Comparison of ENCODE assay signal across 8 cellular contexts in genomic region chr16:635573-636205, GRCh38. TPM values are rescaled to one million over a fixed set of nuclear protein-coding genes. Genes with fewer than 3 reads are reported as not detected.
DNase-seq lines count a peak whose midpoint lies in the region; ATAC-seq, FAIRE-seq and TF ChIP-seq lines count a peak whose summit lies in the region.

No MANE protein-coding gene starts in this region.

- CTCF ChIA-PET in WTC11 (lab: Charles Lee): interaction anchor here (1.0 to 4.0 kb wide), 7 partner anchors 12 to 108 kb away, joined by 3 to 37 read pairs (median 7); partner anchors contain the start of genes CAPN15 and WDR90

- H3K9me3 ChIP-seq in H9 (ENCODE audit: control insufficient read depth, low read depth, low read length) (no peaks in the 10 kb centered on the region), small intestine (ENCODE audit: control insufficient read depth, low read depth) (no peaks in the 10 kb centered on the region)

- no peak overlapping the region for H4K8ac ChIP-seq in H9 (replicated peaks; ENCODE audit: insufficient read length, low read depth, low read length)

- H3K9me3 Mint-ChIP-seq in H9 (peaks cover 3% of the 10 kb centered on the region in 2 experiments; a peak in 2 of 5 replicates), WTC11 (no peaks in the 10 kb centered on the region), glutamatergic neuron (ENCODE audit: unreplicated experiment) (peaks cover 8% of the 10 kb centered on the region)

- POLR2A ChIA-PET in WTC11 (lab: Charles Lee): interaction anchor here (0.6 to 1.5 kb wide), 3 partner anchors 12 to 56 kb away, joined by 3 to 7 read pairs (median 3); partner anchors contain the start of gene WDR90

- no peak overlapping the region for H4K5ac ChIP-seq in H9 (ENCODE audit: insufficient read length, low read depth, low read length)

- H2AFZ ChIP-seq in H9 (ENCODE audit: low read length): no peak overlapping the region

- no peak overlapping the region for H2BK5ac ChIP-seq in H9 (ENCODE audit: insufficient read length, low read length)

- H3K27me3 ChIP-seq in H9 (ENCODE audit: insufficient read depth, low read length) (no peaks in the 10 kb centered on the region), small intestine (ENCODE audit: control insufficient read depth in 2 of 2, insufficient read depth in 2 of 2, low read length in 2 of 2) (no peaks in the 10 kb centered on the region)

- peaks cover 11 to 28% of the 10 kb centered on the region in 2 experiments for H3K4me1 Mint-ChIP-seq in H9
- peaks cover 19% of the 10 kb centered on the region for H3K4me1 Mint-ChIP-seq in WTC11
- H3K4me1 Mint-ChIP-seq in glutamatergic neuron (ENCODE audit: low read depth, unreplicated experiment): peaks cover 2% of the 10 kb centered on the region

- H3K79me1 ChIP-seq in H9 (ENCODE audit: insufficient read depth, low read depth, low read length, poor library complexity, severe bottlenecking): no peaks in the 10 kb centered on the region

- peaks cover 12% of the 10 kb centered on the region for H3K23me2 ChIP-seq in H9 (ENCODE audit: insufficient read length, low read depth, low read length, poor library complexity, severe bottlenecking)

- H3K4me2 ChIP-seq in H9 (ENCODE audit: insufficient read depth, insufficient read length, low read length): peak overlapping the region; percentile 50

- H3K79me2 ChIP-seq in H9 (ENCODE audit: insufficient read depth, low read length): peaks cover 2% of the 10 kb centered on the region; the same call in 1 of the 2 replicates

- H3K56ac ChIP-seq in H9 (ENCODE audit: insufficient read length, low read depth, low read length): no peak overlapping the region

- peak overlapping the region; percentile 51 to 74 for H3K4me3 ChIP-seq in small intestine (ENCODE audit: low read depth in 1 of 2, low read length in 2 of 2)

- DNase-seq in H9 (no peak), WTC11 (ENCODE audit: low spot score) (no peak), glutamatergic neuron (no peak), small intestine (no peak), occipital lobe (lab: John Stamatoyannopoulos, UW) (no peak)

- H2BK12ac ChIP-seq in H9 (ENCODE audit: insufficient read length, low read depth, low read length): no peak overlapping the region

- no peak overlapping the region for H3T11ph ChIP-seq in H9 (ENCODE audit: low read length)

- no peak overlapping the region for H3K4ac ChIP-seq in H9 (ENCODE audit: low read depth, low read length)

- H2BK15ac ChIP-seq in H9 (ENCODE audit: low read depth, low read length): no peak overlapping the region

- ATAC-seq in WTC11 (no peak), GM18505 (IDR thresholded peaks at IDR 0.05; ENCODE audit: unreplicated experiment) (no peak), HG03039 (IDR thresholded peaks at IDR 0.05; ENCODE audit: unreplicated experiment) (no peak)

- H3K27ac ChIP-seq in C4-2B: peak overlapping the region; percentile 98
- H3K27ac ChIP-seq in H9 (ENCODE audit: insufficient read length, low read depth, low read length): no peak overlapping the region
- H3K27ac ChIP-seq in small intestine (ENCODE audit: low read depth in 1 of 2, low read length in 1 of 2): peak overlapping the region; percentile 52 to 96

- no peaks in the 10 kb centered on the region for H3K36me3 ChIP-seq in small intestine (ENCODE audit: control insufficient read depth in 2 of 2, insufficient read depth in 2 of 2, low read length in 2 of 2)

- H2AK5ac ChIP-seq in H9 (ENCODE audit: insufficient read length, low read length): no peak overlapping the region

- no peaks in the 10 kb centered on the region for H4K20me1 ChIP-seq in H9 (ENCODE audit: control insufficient read depth, insufficient read depth, insufficient read length)

- no peak overlapping the region for H3K18ac ChIP-seq in H9 (ENCODE audit: insufficient read length, low read depth, low read length)

- H3K4me3 Mint-ChIP-seq in H9 (peak overlapping the region; percentile 82 to 96), WTC11 (peak overlapping the region; percentile 60), glutamatergic neuron (ENCODE audit: unreplicated experiment) (peak overlapping the region; percentile 49)

- no peak overlapping the region for H3K14ac ChIP-seq in H9 (ENCODE audit: insufficient read depth, low read length)

- H2BK120ac ChIP-seq in H9 (ENCODE audit: low read depth, low read length, poor library complexity, severe bottlenecking): no peak overlapping the region

- H3K27ac Mint-ChIP-seq in H9 (no peak overlapping the region), WTC11 (no peak overlapping the region), glutamatergic neuron (ENCODE audit: unreplicated experiment) (no peak overlapping the region)

- no peak overlapping the region for H4K91ac ChIP-seq in H9 (ENCODE audit: insufficient read length, low read depth, low read length)

- H3K27me3 Mint-ChIP-seq in H9 (ENCODE audit: low read depth) (peaks cover 2% of the 10 kb centered on the region; the same call in 1 of the 2 replicates), WTC11 (ENCODE audit: low read depth) (peaks cover 4% of the 10 kb centered on the region; the same call in 1 of the 2 replicates), glutamatergic neuron (ENCODE audit: unreplicated experiment) (peaks cover 10% of the 10 kb centered on the region)

- H3K36me3 Mint-ChIP-seq in H9 (ENCODE audit: insufficient read depth in 1 of 3, low read depth in 3 of 3): peaks cover 0 to 6% (median 1%) of the 10 kb centered on the region in 3 experiments; a peak in 4 of 7 replicates
- H3K36me3 Mint-ChIP-seq in WTC11: no peaks in the 10 kb centered on the region
- H3K36me3 Mint-ChIP-seq in glutamatergic neuron (ENCODE audit: unreplicated experiment): no peaks in the 10 kb centered on the region

- no peak for TF ChIP-seq CTCF in C4-2B (conservative IDR thresholded peaks at IDR 0.05)
- no peak for TF ChIP-seq CTCF in H9 (conservative IDR thresholded peaks at IDR 0.05)
- TF ChIP-seq CTCF in WTC11 (IDR thresholded peaks at IDR 0.05): no peak
- no peak for TF ChIP-seq CTCF in glutamatergic neuron (IDR thresholded peaks at IDR 0.05; ENCODE audit: partially characterized antibody, unreplicated experiment)

- no peak overlapping the region for H2BK20ac ChIP-seq in H9 (ENCODE audit: low read depth, low read length, poor library complexity, severe bottlenecking)

- H3K4me1 ChIP-seq in H9 (ENCODE audit: insufficient read depth, low read length): no peaks in the 10 kb centered on the region; the same call in 1 of the 2 replicates
- H3K4me1 ChIP-seq in small intestine (ENCODE audit: control insufficient read depth in 2 of 2, insufficient read depth in 1 of 2, low read depth in 1 of 2, low read length in 1 of 2): peaks cover 0 to 3% of the 10 kb centered on the region in 2 donors

- FAIRE-seq in small intestine (lab: Jason Lieb, UNC): no peak

- H3K9ac ChIP-seq in H9 (ENCODE audit: extremely low read depth, insufficient read length, low read length): peak overlapping the region; percentile 63

- WGBS in H9 (ENCODE audit: extremely low coverage, insufficient read length, low lambda C conversion rate): no CpG with 5 or more reads among the region's 55 CpGs
- 2 to 4% (median 2%) methylated on average over 39 to 55 of the region's 55 CpGs for WGBS in small intestine, 3 donors

- H3K23ac ChIP-seq in H9 (ENCODE audit: insufficient read length, low read depth, low read length): no peak overlapping the region

- TF ChIP-seq POLR2A in GM18505 (IDR thresholded peaks at IDR 0.05; ENCODE audit: borderline replicate concordance, extremely low read depth, insufficient read depth, insufficient read length): no peak

TF ChIP-seq in WTC11, 78 proteins besides CTCF, POLR2A, EP300 and RAD21 (continues in another document):
- peak; percentile 82 for TF ChIP-seq KAT7 (CRISPR knock-in tag; IDR thresholded peaks at IDR 0.05; ENCODE audit: borderline replicate concordance)
- 0 out of 2 replicates have a peak, but pooled peaks have one; percentile 23 for TF ChIP-seq ZNF232 (CRISPR knock-in tag; IDR thresholded peaks at IDR 0.05)
- TF ChIP-seq ELF4 (CRISPR knock-in tag; IDR thresholded peaks at IDR 0.05; ENCODE audit: low read depth): peak; percentile 37; the same call in 1 of the 2 replicates
- 0 out of 2 replicates have a peak, but pooled peaks have one; percentile 27 for TF ChIP-seq ESRRA (CRISPR knock-in tag; IDR thresholded peaks at IDR 0.05; ENCODE audit: borderline replicate concordance)
- no peak for TF ChIP-seq SP1 (CRISPR knock-in tag; conservative IDR thresholded peaks at IDR 0.05)
- 0 out of 2 replicates have a peak, but pooled peaks have one; percentile 50 for TF ChIP-seq HMGXB4 (CRISPR knock-in tag; IDR thresholded peaks at IDR 0.05)
- TF ChIP-seq NR1H2 (CRISPR knock-in tag; IDR thresholded peaks at IDR 0.05): no peak

RNA-seq across cellular contexts. Expression of gene METTL26, which starts 0.4 kb away (rescaled TPM):
- 108 and 109 TPM in 2 replicates for total RNA-seq in H9 (2021)
- 115 to 121 TPM (median 115 TPM) in 3 replicates for total RNA-seq in WTC11 (2021)
- 63.6 TPM for total RNA-seq in glutamatergic neuron (ENCODE audit: unreplicated experiment)
- polyA plus RNA-seq in small intestine: 100 to 1,000 TPM; 104 to 135 (median 122) TPM
- 25.3 TPM for total RNA-seq in occipital lobe

RNA-seq across cellular contexts. Expression of gene WFIKKN1, which starts 4.9 kb away (rescaled TPM):
- total RNA-seq in H9 (2021): 8.3 and 8.7 TPM in 2 replicates
- 12.3 to 18.6 TPM (median 17.3 TPM) in 3 replicates for total RNA-seq in WTC11 (2021)
- 61.9 TPM for total RNA-seq in glutamatergic neuron (ENCODE audit: unreplicated experiment)
- 1 to 10 TPM in 2 of 3 donors, under 1 TPM in 1; 0.60 to 7.6 (median 5.7) TPM for polyA plus RNA-seq in small intestine
- 0.47 TPM for total RNA-seq in occipital lobe

RNA-seq across cellular contexts. Expression of gene MCRIP2, which starts 5.9 kb away (rescaled TPM):
- 50.5 and 52.5 TPM in 2 replicates for total RNA-seq in H9 (2021)
- total RNA-seq in WTC11 (2021): 63.3 to 76.0 TPM (median 66.7 TPM) in 3 replicates
- 16.6 TPM for total RNA-seq in glutamatergic neuron (ENCODE audit: unreplicated experiment)
- polyA plus RNA-seq in small intestine: 100 to 1,000 TPM; 108 to 279 (median 224) TPM
- 8.9 TPM for total RNA-seq in occipital lobe

RNA-seq across cellular contexts. Expression of gene WDR90, which starts 13.5 kb away (rescaled TPM):
- 61.8 and 68.2 TPM in 2 replicates for total RNA-seq in H9 (2021)
- 66.2 to 75.8 TPM (median 69.6 TPM) in 3 replicates for total RNA-seq in WTC11 (2021)
- 24.6 TPM for total RNA-seq in glutamatergic neuron (ENCODE audit: unreplicated experiment)
- polyA plus RNA-seq in small intestine: 10 to 100 TPM; 15.7 to 28.2 (median 23.0) TPM
- total RNA-seq in occipital lobe: 7.2 TPM

RNA-seq across cellular contexts. Expression of gene RHOT2, which starts 32.2 kb away (rescaled TPM):
- total RNA-seq in H9 (2021) (206 and 210 TPM in 2 replicates), WTC11 (2021) (245 to 285 TPM (median 250 TPM) in 3 replicates), glutamatergic neuron (ENCODE audit: unreplicated experiment) (208 TPM), occipital lobe (20.9 TPM)
- 100 to 1,000 TPM; 112 to 207 (median 206) TPM for polyA plus RNA-seq in small intestine
